Comparison of ENCODE assay signal across 20 cellular contexts in the genomic region with DNA sequence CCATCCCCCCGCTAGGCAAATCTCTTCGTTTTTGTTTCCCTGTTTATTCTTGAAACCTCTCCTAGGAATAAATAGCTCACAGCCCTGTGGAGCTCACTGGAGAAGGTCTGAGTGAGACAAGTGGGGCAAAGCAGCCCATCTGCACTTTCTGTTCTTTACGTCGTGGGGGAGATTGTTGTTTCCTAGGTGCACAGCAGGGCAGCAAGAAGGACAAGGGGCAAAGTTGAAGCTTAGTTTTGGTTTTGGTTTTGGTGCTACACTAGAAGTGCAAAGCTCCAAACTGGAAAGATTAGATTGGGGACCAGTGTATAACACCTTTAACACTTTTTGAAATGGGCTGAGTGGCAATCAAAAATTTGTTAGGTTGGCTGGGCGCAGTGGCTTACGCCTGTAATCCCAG.
DNase-seq lines count a peak whose midpoint lies in the region; ATAC-seq and TF ChIP-seq lines count a peak whose summit lies in the region.
"Had no signal": no experiment of that assay in that cellular context is flagged by ENCODE, and none has a peak within 500 bp of the region (broad histone marks: within the 10 kb centered on the region; RNA-seq: fewer than 3 reads in every experiment).

No MANE protein-coding gene starts in this region.

- H3K27ac Mint-ChIP-seq in activated naive CD8-positive, alpha-beta T cell treated with anti-CD3 and anti-CD28 coated beads, Interleukin-2, amount 50 U/mL, for 24 hours: peak overlapping the region; percentile 63
- peak overlapping the region; percentile 41 for H3K27ac Mint-ChIP-seq in nephron progenitor cell

- no peaks in the 10 kb centered on the region for H3K36me3 Mint-ChIP-seq in activated T-cell treated with anti-CD3 and anti-CD28 coated beads, Interleukin-2, amount 50 U/mL, for 4 hours (ENCODE audit: insufficient read depth)
- no peaks in the 10 kb centered on the region for H3K36me3 Mint-ChIP-seq in activated naive CD8-positive, alpha-beta T cell treated with anti-CD3 and anti-CD28 coated beads, Interleukin-2, amount 50 U/mL, for 24 hours (ENCODE audit: low read depth)
- no peaks in the 10 kb centered on the region for H3K36me3 Mint-ChIP-seq in nephron progenitor cell (ENCODE audit: low read depth)

- TF ChIP-seq CTCF in nephron progenitor cell (IDR thresholded peaks at IDR 0.05) (no peak), lower leg skin (IDR thresholded peaks at IDR 0.05) (no peak)

- DNase-seq in activated T-cell treated with anti-CD3 and anti-CD28 coated beads, Interleukin-2, amount 50 U/mL, for 4 hours: no peak
- DNase-seq in activated T-cell treated with anti-CD3 and anti-CD28 coated beads, Interleukin-2, amount 50 U/mL, for 1 hour: no peak
- DNase-seq in OCI-M1 (lab: John Stamatoyannopoulos, UW) (peak; percentile 62), nephron progenitor cell (no peak), lower leg skin (ENCODE audit: low spot score in 2 of 2) (no peak), RKO (ENCODE audit: low spot score) (no peak)
- no peak for DNase-seq in activated naive CD8-positive, alpha-beta T cell treated with anti-CD3 and anti-CD28 coated beads, Interleukin-2, amount 50 U/mL, for 24 hours
- no peak for DNase-seq in stimulated activated CD4-positive, alpha-beta T cell treated with anti-CD3 and anti-CD28 coated beads, Interleukin-4, amount 100 ng/mL, for 4 hours
- DNase-seq: activated effector memory CD4-positive, alpha-beta T cell treated with anti-CD3 and anti-CD28 coated beads, Interleukin-2, amount 50 U/mL, for 16 hours; central memory CD4-positive, alpha-beta T cell; erythroblast; foreskin melanocyte; HCEC 1CT; hippocampal formation; NCI-H1417; NCI-H524; stimulated activated CD8-positive, alpha-beta memory T cell treated with anti-CD3 and anti-CD28 coated beads, Interleukin-4, amount 100 ng/mL, for 48 hours had no signal

- peaks cover 5% of the 10 kb centered on the region for H3K27me3 Mint-ChIP-seq in activated T-cell treated with anti-CD3 and anti-CD28 coated beads, Interleukin-2, amount 50 U/mL, for 4 hours (ENCODE audit: low read depth)
- peaks cover 2% of the 10 kb centered on the region for H3K27me3 Mint-ChIP-seq in activated naive CD8-positive, alpha-beta T cell treated with anti-CD3 and anti-CD28 coated beads, Interleukin-2, amount 50 U/mL, for 24 hours
- no peaks in the 10 kb centered on the region for H3K27me3 Mint-ChIP-seq in nephron progenitor cell (ENCODE audit: low read depth, poor library complexity)

- peaks cover 12% of the 10 kb centered on the region for H3K4me1 Mint-ChIP-seq in activated T-cell treated with anti-CD3 and anti-CD28 coated beads, Interleukin-2, amount 50 U/mL, for 4 hours (ENCODE audit: low read depth)
- peaks cover 12% of the 10 kb centered on the region for H3K4me1 Mint-ChIP-seq in activated naive CD8-positive, alpha-beta T cell treated with anti-CD3 and anti-CD28 coated beads, Interleukin-2, amount 50 U/mL, for 24 hours
- H3K4me1 Mint-ChIP-seq in nephron progenitor cell: peaks cover 44% of the 10 kb centered on the region

- no peak for TF ChIP-seq POLR2A in lower leg skin (IDR thresholded peaks at IDR 0.05)

- no peak overlapping the region for H3K4me3 ChIP-seq in lower leg skin (ENCODE audit: low read depth, poor library complexity, severe bottlenecking)
- H3K4me3 ChIP-seq: ascending aorta, BLaER1 had no signal

- WGBS in lower leg skin, 2 donors: 89% methylated on average over 6 of the region's 6 CpGs

- no peaks in the 10 kb centered on the region for H3K9me3 Mint-ChIP-seq in activated T-cell treated with anti-CD3 and anti-CD28 coated beads, Interleukin-2, amount 50 U/mL, for 4 hours
- no peaks in the 10 kb centered on the region for H3K9me3 Mint-ChIP-seq in activated naive CD8-positive, alpha-beta T cell treated with anti-CD3 and anti-CD28 coated beads, Interleukin-2, amount 50 U/mL, for 24 hours
- no peaks in the 10 kb centered on the region for H3K9me3 Mint-ChIP-seq in nephron progenitor cell

- intact Hi-C loops in lower leg skin (cut with DNase I; ENCODE audit: low total_unique reads): loop anchor here (5.0 kb wide), 1 partner anchor 1278 kb away; no protein-coding TSS in a partner anchor

- peak overlapping the region; percentile 29 for H3K4me3 Mint-ChIP-seq in activated T-cell treated with anti-CD3 and anti-CD28 coated beads, Interleukin-2, amount 50 U/mL, for 4 hours
- peak overlapping the region; percentile 16 for H3K4me3 Mint-ChIP-seq in activated naive CD8-positive, alpha-beta T cell treated with anti-CD3 and anti-CD28 coated beads, Interleukin-2, amount 50 U/mL, for 24 hours
- no peak overlapping the region for H3K4me3 Mint-ChIP-seq in nephron progenitor cell

- ATAC-seq in activated T-cell treated with anti-CD3 and anti-CD28 coated beads, Interleukin-2, amount 50 U/mL, for 4 hours: peak in 1 of 2 donors; percentile 46
- peak; percentile 39 for ATAC-seq in activated naive CD8-positive, alpha-beta T cell treated with anti-CD3 and anti-CD28 coated beads, Interleukin-2, amount 50 U/mL, for 24 hours
- ATAC-seq: Right ventricle myocardium inferior had no signal
